26 cellular contexts compared by ENCODE assay signal in genomic region chr2:131010566-131010965, GRCh38.
DNase-seq lines count a peak whose midpoint lies in the region; ATAC-seq and TF ChIP-seq lines count a peak whose summit lies in the region.
"Had no signal": no experiment of that assay in that cellular context is flagged by ENCODE, and none has a peak within 500 bp of the region (broad histone marks: within the 10 kb centered on the region; RNA-seq: fewer than 3 reads in every experiment).

No MANE protein-coding gene starts in this region.

- H3K4me3 ChIP-seq in Jurkat, Clone E6-1 (ENCODE audit: low read length): no peak overlapping the region
- no peak overlapping the region for H3K4me3 ChIP-seq in trophoblast cell (ENCODE audit: low read depth, low read length)
- H3K4me3 ChIP-seq: adrenal gland, gastrocnemius medialis, HAP-1, lower lobe of right lung, upper lobe of right lung had no signal

- H2AK5ac ChIP-seq in trophoblast cell (ENCODE audit: low read length): no peak overlapping the region

- no peak overlapping the region for H3K14ac ChIP-seq in trophoblast cell (ENCODE audit: low read length)

- no peak overlapping the region for H3K4me2 ChIP-seq in trophoblast cell (ENCODE audit: low read length)

- H3K9ac ChIP-seq in trophoblast cell (ENCODE audit: low read length): no peak overlapping the region

- H3K4me1 ChIP-seq in trophoblast cell (ENCODE audit: control insufficient read depth in 1 of 2, insufficient read depth in 2 of 2, low read length in 2 of 2): no peaks in the 10 kb centered on the region
- H3K4me1 ChIP-seq: adrenal gland, gastrocnemius medialis, HAP-1, lower lobe of right lung, upper lobe of right lung had no signal

- no peaks in the 10 kb centered on the region for H3K27me3 ChIP-seq in trophoblast cell (ENCODE audit: insufficient read depth, low read length)
- H3K27me3 ChIP-seq: adrenal gland, upper lobe of right lung had no signal

- H3K18ac ChIP-seq in trophoblast cell (ENCODE audit: low read length): no peak overlapping the region

- H3K36me3 Mint-ChIP-seq in T-helper 1 cell treated with Interleukin-12 subunit alpha and Interleukin-12 subunit beta and Interleukin-4 antibody, amounts not matched to agents 30 μg/mL and 1 μg/mL, for 36 hours (ENCODE audit: low read depth): no peaks in the 10 kb centered on the region
- peaks cover 3% of the 10 kb centered on the region for H3K36me3 Mint-ChIP-seq in central memory CD8-positive, alpha-beta T cell (ENCODE audit: insufficient read depth)
- H3K36me3 Mint-ChIP-seq: CD14-positive monocyte had no signal

- no peak overlapping the region for H4K12ac ChIP-seq in trophoblast cell (ENCODE audit: low read depth, low read length)

- CTCF ChIA-PET in GM10248 (lab: Yijun Ruan, JAX): no interaction called here

- H2BK5ac ChIP-seq in trophoblast cell (ENCODE audit: low read depth, low read length, poor library complexity): no peak overlapping the region

- H2AFZ ChIP-seq in trophoblast cell (ENCODE audit: insufficient read depth, low read length, poor library complexity): no peak overlapping the region

- H4K8ac ChIP-seq in trophoblast cell (ENCODE audit: low read depth, low read length): no peak overlapping the region

- no peak overlapping the region for H2BK120ac ChIP-seq in trophoblast cell (ENCODE audit: insufficient read depth, low read length, poor library complexity)

- H3K23ac ChIP-seq in trophoblast cell (ENCODE audit: low read length): peak overlapping the region; percentile 34

- no peaks in the 10 kb centered on the region for H3K79me1 ChIP-seq in trophoblast cell (ENCODE audit: low read length)

- no CpG with 5 or more reads among the region's 4 CpGs for WGBS in trophoblast cell (ENCODE audit: extremely low coverage, insufficient coverage, insufficient read length)

- H2BK12ac ChIP-seq in trophoblast cell (ENCODE audit: low read length): no peak overlapping the region

- no peaks in the 10 kb centered on the region for H3K36me3 ChIP-seq in trophoblast cell (ENCODE audit: control insufficient read depth in 1 of 2, insufficient read depth in 2 of 2, low read length in 2 of 2)
- H3K36me3 ChIP-seq: adrenal gland, gastrocnemius medialis, HAP-1, lower lobe of right lung, upper lobe of right lung had no signal

- H3K27me3 Mint-ChIP-seq in T-helper 1 cell treated with Interleukin-12 subunit alpha and Interleukin-12 subunit beta and Interleukin-4 antibody, amounts not matched to agents 30 μg/mL and 1 μg/mL, for 36 hours (ENCODE audit: low read depth): peaks cover 35% of the 10 kb centered on the region
- peaks cover 9% of the 10 kb centered on the region for H3K27me3 Mint-ChIP-seq in central memory CD8-positive, alpha-beta T cell

- no peaks in the 10 kb centered on the region for H3K79me2 ChIP-seq in trophoblast cell (ENCODE audit: control insufficient read depth, insufficient read depth, low read length, poor library complexity)

- no peaks in the 10 kb centered on the region for H3K9me3 Mint-ChIP-seq in T-helper 1 cell treated with Interleukin-12 subunit alpha and Interleukin-12 subunit beta and Interleukin-4 antibody, amounts not matched to agents 30 μg/mL and 1 μg/mL, for 36 hours
- no peaks in the 10 kb centered on the region for H3K9me3 Mint-ChIP-seq in central memory CD8-positive, alpha-beta T cell
- H3K9me3 Mint-ChIP-seq: activated T-cell treated with anti-CD3 and anti-CD28 coated beads, Interleukin-2, amount 50 U/mL, for 4 hours had no signal

- POLR2A ChIA-PET in GM10248 (lab: Yijun Ruan, JAX): no interaction called here

- no peaks in the 10 kb centered on the region for H3K9me3 ChIP-seq in trophoblast cell (ENCODE audit: insufficient read depth, low read depth, low read length)
- H3K9me3 ChIP-seq: adrenal gland, gastrocnemius medialis, HAP-1, lower lobe of right lung, upper lobe of right lung had no signal

- peak; percentile 86 for ATAC-seq in central memory CD8-positive, alpha-beta T cell (replicated peaks; ENCODE audit: extremely low read depth, poor library complexity, severe bottlenecking)
- ATAC-seq: activated T-cell treated with anti-CD3 and anti-CD28 coated beads, Interleukin-2, amount 50 U/mL, for 4 hours; gastrocnemius medialis; lower lobe of right lung; upper lobe of right lung had no signal

- DNase-seq in T-helper 1 cell (no peak), trophoblast cell (no peak), HuH-7 (ENCODE audit: low spot score) (no peak), 8988T (no peak), GM10248 (ENCODE audit: extremely low spot score) (no peak)
- peak; percentile 86 for DNase-seq in Jurkat, Clone E6-1 (ENCODE audit: low read depth, low spot score)
- DNase-seq in central memory CD8-positive, alpha-beta T cell (ENCODE audit: low spot score in 2 of 2): no peak
- DNase-seq: activated CD4-positive, CD25-positive, alpha-beta regulatory T cell treated with anti-CD3 and anti-CD28 coated beads, Interleukin-2, amount 50 U/mL, for 72 hours; activated gamma-delta T cell; activated T-cell treated with anti-CD3 and anti-CD28 coated beads, Interleukin-2, amount 50 U/mL, for 4 hours; adrenal gland; cerebellar nuclear complex; gastrocnemius medialis; lower lobe of right lung; midbrain; NCI-H2029; NCI-H524 treated with DMSO at 0.1 percent for 48 hours; NK-92 treated with Interleukin-12 subunit alpha and Interleukin-12 subunit beta, amount 100 ng/mL, for 24 hours; stimulated activated CD4-positive, alpha-beta T cell treated with anti-CD3 and anti-CD28 coated beads, Interleukin-15, amount 100 ng/mL, for 24 hours; stimulated activated CD4-positive, alpha-beta T cell treated with anti-CD3 and anti-CD28 coated beads, Interleukin-4, amount 100 ng/mL, for 4 hours; upper lobe of right lung had no signal

- H3K4me1 Mint-ChIP-seq in T-helper 1 cell treated with Interleukin-12 subunit alpha and Interleukin-12 subunit beta and Interleukin-4 antibody, amounts not matched to agents 30 μg/mL and 1 μg/mL, for 36 hours (ENCODE audit: low read depth): peaks cover 14% of the 10 kb centered on the region
- H3K4me1 Mint-ChIP-seq in central memory CD8-positive, alpha-beta T cell: peaks cover 38% of the 10 kb centered on the region
- H3K4me1 Mint-ChIP-seq: CD14-positive monocyte had no signal

- no peak overlapping the region for H3K4ac ChIP-seq in trophoblast cell (ENCODE audit: low read depth, low read length)

- no peak for TF ChIP-seq CTCF in GM10248 (IDR thresholded peaks at IDR 0.05; ENCODE audit: control extremely low read depth, extremely low read depth, low read depth, missing control alignments)

- peak overlapping the region; percentile 7 for H3K27ac Mint-ChIP-seq in T-helper 1 cell treated with Interleukin-12 subunit alpha and Interleukin-12 subunit beta and Interleukin-4 antibody, amounts not matched to agents 30 μg/mL and 1 μg/mL, for 36 hours
- peak overlapping the region; percentile 77 for H3K27ac Mint-ChIP-seq in central memory CD8-positive, alpha-beta T cell (ENCODE audit: low read depth)
- H3K27ac Mint-ChIP-seq: nephron had no signal

- H3K27ac ChIP-seq in trophoblast cell (ENCODE audit: low read depth, low read length): no peak overlapping the region
- H3K27ac ChIP-seq: 22Rv1, adrenal gland, gastrocnemius medialis, lower lobe of right lung, upper lobe of right lung had no signal

- H4K91ac ChIP-seq in trophoblast cell (ENCODE audit: low read depth, low read length): no peak overlapping the region

- H3K4me3 Mint-ChIP-seq in T-helper 1 cell treated with Interleukin-12 subunit alpha and Interleukin-12 subunit beta and Interleukin-4 antibody, amounts not matched to agents 30 μg/mL and 1 μg/mL, for 36 hours: peak overlapping the region; percentile 8
- H3K4me3 Mint-ChIP-seq in central memory CD8-positive, alpha-beta T cell: peak overlapping the region; percentile 56
- H3K4me3 Mint-ChIP-seq: activated T-cell treated with anti-CD3 and anti-CD28 coated beads, Interleukin-2, amount 50 U/mL, for 4 hours; nephron had no signal
